ENCODE assay signal across 24 cellular contexts in genomic region chr3:58746758-58747157, GRCh38.
"Had no signal": no experiment of that assay in that cellular context is flagged by ENCODE, and none has a peak within 500 bp of the region (broad histone marks: within the 10 kb centered on the region; RNA-seq: fewer than 3 reads in every experiment).

No MANE protein-coding gene starts in this region.

- H3K4me3 ChIP-seq: esophagus squamous epithelium, gastrocnemius medialis, lower lobe of right lung, prostate gland, skin epidermis, spleen, testis, tibial artery had no signal

- H3K9me3 ChIP-seq: esophagus squamous epithelium, gastrocnemius medialis, lower lobe of right lung, prostate gland, spleen, testis, tibial artery had no signal

- H3K27me3 ChIP-seq: esophagus squamous epithelium, gastrocnemius medialis, spleen, testis, tibial artery had no signal

- FAIRE-seq: endometrium, keratinocyte had no signal

- DNase-seq: cortex of kidney; effector memory CD8-positive, alpha-beta T cell; erythroblast; esophagus squamous epithelium; foreskin fibroblast; gastrocnemius medialis; head of caudate nucleus; left ventricle myocardium superior; lower lobe of right lung; naive thymus-derived CD8-positive, alpha-beta T cell; nephron progenitor cell; nucleus accumbens; right cardiac atrium; spleen; stimulated activated CD4-positive, alpha-beta T cell treated with anti-CD3 and anti-CD28 coated beads, Interleukin-4, amount 100 ng/mL, for 4 hours; stimulated activated naive CD8-positive, alpha-beta T cell treated with anti-CD3 and anti-CD28 coated beads, Interleukin-15, Interleukin-2, amounts not matched to agents 100 U/mL and 50 U/mL, for 24 hours; substantia nigra; testis; tibial artery had no signal

- H3K27ac ChIP-seq: esophagus squamous epithelium, gastrocnemius medialis, lower lobe of right lung, prostate gland, skin epidermis, spleen, testis, tibial artery had no signal

- ATAC-seq: effector memory CD8-positive, alpha-beta T cell; gastrocnemius medialis; left ventricle myocardium superior; lower lobe of right lung; naive thymus-derived CD8-positive, alpha-beta T cell; right cardiac atrium; stimulated activated memory B cell treated with anti-CD40 and anti-IgM and Interleukin-4, amounts not matched to agents 10 μg/mL and 1 μg/mL and 100 μg/mL, for 72 hours; stimulated activated naive CD8-positive, alpha-beta T cell treated with anti-CD3 and anti-CD28 coated beads, Interleukin-15, Interleukin-2, amounts not matched to agents 100 U/mL and 50 U/mL, for 24 hours had no signal

- H3K36me3 ChIP-seq: esophagus squamous epithelium, gastrocnemius medialis, lower lobe of right lung, prostate gland, spleen, tibial artery had no signal

- H3K4me1 ChIP-seq: esophagus squamous epithelium, gastrocnemius medialis, lower lobe of right lung, prostate gland, spleen, testis, tibial artery had no signal
